ENCODE assay signal across 15 cellular contexts in genomic region chr10:129707406-129708388, GRCh38.
DNase-seq lines count a peak whose midpoint lies in the region; TF ChIP-seq lines count a peak whose summit lies in the region.
"Had no signal": no experiment of that assay in that cellular context is flagged by ENCODE, and none has a peak within 500 bp of the region (broad histone marks: within the 10 kb centered on the region; RNA-seq: fewer than 3 reads in every experiment).

No MANE protein-coding gene starts in this region.

- WGBS in prostate gland, result 38% methylated on average over 37 of the region's 37 CpGs

- no peak overlapping the region; the same call in 1 of the 2 replicates for H3K27ac ChIP-seq in HEK293 (ENCODE audit: extremely low read depth, low read depth, low read length)
- no peak overlapping the region for H3K27ac ChIP-seq in SJCRH30
- no peak overlapping the region for H3K27ac ChIP-seq in prostate gland
- no peak overlapping the region for H3K27ac ChIP-seq in uterus
- H3K27ac ChIP-seq: ascending aorta had no signal

- no peaks in the 10 kb centered on the region for H3K9me3 Mint-ChIP-seq in activated T-helper 2 cell treated with anti-CD3 and anti-CD28 coated beads, Interferon-gamma antibody, Interleukin-2, Interleukin-4, amounts not matched to agents 10 μg/mL and 5 μg/mL and 100 μg/mL, durations not matched to agents 14 hours and 24 hours and 36 hours
- H3K9me3 Mint-ChIP-seq: CD4-positive, CD25-positive, alpha-beta regulatory T cell; mesothelial cell of epicardium; T-cell had no signal

- no peaks in the 10 kb centered on the region for H3K4me1 Mint-ChIP-seq in activated T-helper 2 cell treated with anti-CD3 and anti-CD28 coated beads, Interferon-gamma antibody, Interleukin-2, Interleukin-4, amounts not matched to agents 10 μg/mL and 5 μg/mL and 100 μg/mL, durations not matched to agents 14 hours and 24 hours and 36 hours (ENCODE audit: low read depth)

- no peak overlapping the region for H3K27ac Mint-ChIP-seq in activated T-helper 2 cell treated with anti-CD3 and anti-CD28 coated beads, Interferon-gamma antibody, Interleukin-2, Interleukin-4, amounts not matched to agents 10 μg/mL and 5 μg/mL and 100 μg/mL, durations not matched to agents 14 hours and 24 hours and 36 hours
- H3K27ac Mint-ChIP-seq: mesothelial cell of epicardium, T-cell had no signal

- no peak overlapping the region for H3K4me3 Mint-ChIP-seq in activated T-helper 2 cell treated with anti-CD3 and anti-CD28 coated beads, Interferon-gamma antibody, Interleukin-2, Interleukin-4, amounts not matched to agents 10 μg/mL and 5 μg/mL and 100 μg/mL, durations not matched to agents 14 hours and 24 hours and 36 hours (ENCODE audit: low read depth)
- H3K4me3 Mint-ChIP-seq: CD4-positive, CD25-positive, alpha-beta regulatory T cell; mesothelial cell of epicardium; T-cell had no signal

- peak; percentile 24 to 51 for DNase-seq in SJCRH30
- DNase-seq in fibroblast of the conjunctiva (ENCODE audit: low read depth), result peak; percentile 61
- peak; percentile 51 for DNase-seq in prostate gland (ENCODE audit: low spot score)
- DNase-seq in activated T-helper 2 cell treated with anti-CD3 and anti-CD28 coated beads, Interferon-gamma antibody, Interleukin-2, Interleukin-4, amounts not matched to agents 10 μg/mL and 5 μg/mL and 100 μg/mL, durations not matched to agents 14 hours and 24 hours and 36 hours (ENCODE audit: low spot score), result no peak
- DNase-seq in SK-N-DZ (ENCODE audit: low spot score), result no peak
- DNase-seq in NCI-H1436 treated with DMSO at 0.1 percent for 48 hours (lab: John Stamatoyannopoulos, UW), result no peak
- no peak for DNase-seq in uterus
- DNase-seq: activated CD4-positive, alpha-beta T cell treated with anti-CD3 and anti-CD28 coated beads for 48 hours; CD4-positive, CD25-positive, alpha-beta regulatory T cell; GF-D8; NCI-H2081; T-cell had no signal

- intact Hi-C loops in prostate gland (cut with DNase I), result no loop called here
- intact Hi-C loops in activated T-helper 2 cell treated with anti-CD3 and anti-CD28 coated beads, Interferon-gamma antibody, Interleukin-2, Interleukin-4, amounts not matched to agents 10 μg/mL and 5 μg/mL and 100 μg/mL, durations not matched to agents 14 hours and 24 hours and 36 hours (cut with micrococcal nuclease), result no loop called here
- intact Hi-C loops in uterus (cut with DNase I; ENCODE audit: low total_unique reads), result no loop called here

- H3K36me3 Mint-ChIP-seq in activated T-helper 2 cell treated with anti-CD3 and anti-CD28 coated beads, Interferon-gamma antibody, Interleukin-2, Interleukin-4, amounts not matched to agents 10 μg/mL and 5 μg/mL and 100 μg/mL, durations not matched to agents 14 hours and 24 hours and 36 hours (ENCODE audit: low read depth), result no peaks in the 10 kb centered on the region

- no peaks in the 10 kb centered on the region for H3K9me3 ChIP-seq in HEK293 (ENCODE audit: control insufficient read depth, insufficient read depth, low read depth, low read length)
- no peaks in the 10 kb centered on the region for H3K9me3 ChIP-seq in SJCRH30 (replicated peaks)
- H3K9me3 ChIP-seq in prostate gland, result no peaks in the 10 kb centered on the region
- H3K9me3 ChIP-seq in uterus, result no peaks in the 10 kb centered on the region
- H3K9me3 ChIP-seq: ascending aorta had no signal

- no peaks in the 10 kb centered on the region for H3K27me3 Mint-ChIP-seq in activated T-helper 2 cell treated with anti-CD3 and anti-CD28 coated beads, Interferon-gamma antibody, Interleukin-2, Interleukin-4, amounts not matched to agents 10 μg/mL and 5 μg/mL and 100 μg/mL, durations not matched to agents 14 hours and 24 hours and 36 hours (ENCODE audit: low read depth)
- H3K27me3 Mint-ChIP-seq: CD4-positive, CD25-positive, alpha-beta regulatory T cell; T-cell had no signal

- no peak overlapping the region for H3K4me3 ChIP-seq in HEK293 (ENCODE audit: low read depth, low read length)
- no peak overlapping the region for H3K4me3 ChIP-seq in SJCRH30
- H3K4me3 ChIP-seq in prostate gland, result no peak overlapping the region
- H3K4me3 ChIP-seq in uterus, result no peak overlapping the region

- no peaks in the 10 kb centered on the region for H3K27me3 ChIP-seq in SJCRH30
- H3K27me3 ChIP-seq in prostate gland (replicated peaks; ENCODE audit: insufficient read depth), result no peaks in the 10 kb centered on the region
- no peaks in the 10 kb centered on the region for H3K27me3 ChIP-seq in uterus
- H3K27me3 ChIP-seq: ascending aorta had no signal

- POLR2A ChIA-PET in HEK293 (lab: Yijun Ruan, JAX), result no interaction called here

- TF ChIP-seq POLR2A in prostate gland (IDR thresholded peaks at IDR 0.05) (no peak), uterus (IDR thresholded peaks at IDR 0.05) (no peak)

- CTCF ChIA-PET in HEK293 (lab: Yijun Ruan, JAX), result no interaction called here

- H3K36me3 ChIP-seq in HEK293 (ENCODE audit: control insufficient read depth in 2 of 2, insufficient read depth in 1 of 2, low read length in 2 of 2) (no peaks in the 10 kb centered on the region), SJCRH30 (no peaks in the 10 kb centered on the region), prostate gland (no peaks in the 10 kb centered on the region), uterus (no peaks in the 10 kb centered on the region)
- H3K36me3 ChIP-seq: ascending aorta had no signal

- TF ChIP-seq CTCF in HEK293 (tag by site-specific recombination; IDR thresholded peaks at IDR 0.05) (no peak), prostate gland (IDR thresholded peaks at IDR 0.05) (no peak), uterus (IDR thresholded peaks at IDR 0.05) (no peak)

- H3K4me1 ChIP-seq in HEK293 (ENCODE audit: control insufficient read depth, insufficient read depth, low read length), result peaks cover 11% of the 10 kb centered on the region
- H3K4me1 ChIP-seq in SJCRH30, result no peaks in the 10 kb centered on the region
- H3K4me1 ChIP-seq in prostate gland (replicated peaks), result peaks cover 7% of the 10 kb centered on the region
- H3K4me1 ChIP-seq in uterus, result no peaks in the 10 kb centered on the region

TF ChIP-seq in HEK293, 187 proteins besides CTCF, POLR2A, EP300 and RAD21 (continues in another document):
- peak; percentile 37; the same call in 1 of the 2 replicates for TF ChIP-seq ZNF518A (tag by site-specific recombination; conservative IDR thresholded peaks at IDR 0.05; ENCODE audit: low read depth)
- TF ChIP-seq REST (tag by site-specific recombination; IDR thresholded peaks at IDR 0.05), result no peak
- peak; percentile 59 for TF ChIP-seq ZXDB (tag by site-specific recombination; IDR thresholded peaks at IDR 0.05)
- TF ChIP-seq ZNF175 (tag by site-specific recombination; IDR thresholded peaks at IDR 0.05), result no peak

Comparison
In these comparisons a context has a peak if more than half of its experiments do, and no peak if none do; other contexts are left out.
1. DNase-seq: peak in SJCRH30 (2 of 2), fibroblast of the conjunctiva (single experiment) and prostate gland (single experiment); none in activated T-helper 2 cell treated with anti-CD3 and anti-CD28 coated beads, Interferon-gamma antibody, Interleukin-2, Interleukin-4, amounts not matched to agents 10 μg/mL and 5 μg/mL and 100 μg/mL, durations not matched to agents 14 hours and 24 hours and 36 hours (single experiment), SK-N-DZ (single experiment), NCI-H1436 treated with DMSO at 0.1 percent for 48 hours (single experiment) and uterus (0 of 2).